In the genomic region with DNA sequence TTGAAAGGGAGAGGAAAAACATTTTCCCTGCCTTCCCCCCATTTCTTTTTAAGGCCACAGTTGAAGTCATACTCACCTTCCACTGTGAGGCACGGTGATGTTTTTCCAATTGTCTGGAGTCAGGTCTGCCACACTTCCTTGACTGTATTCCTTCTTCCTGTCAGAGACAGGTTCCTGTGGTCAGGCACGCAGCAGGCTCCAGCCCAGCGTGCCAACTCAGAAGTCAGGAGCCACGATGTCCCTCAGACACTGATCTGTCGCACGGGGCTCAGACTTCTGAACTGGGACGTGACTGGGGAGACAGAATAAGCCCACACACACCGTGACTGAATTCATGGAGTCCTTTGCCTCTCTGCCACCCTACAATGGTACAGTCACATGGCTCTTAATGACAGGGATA, we compare ENCODE assay signal across 1 cellular context.
TF ChIP-seq lines count a peak whose summit lies in the region.

No MANE protein-coding gene starts in this region.

TF ChIP-seq in GM23338, 12 proteins besides CTCF, POLR2A, EP300 and RAD21 (continued from another document):
- TF ChIP-seq, protein P1, sequence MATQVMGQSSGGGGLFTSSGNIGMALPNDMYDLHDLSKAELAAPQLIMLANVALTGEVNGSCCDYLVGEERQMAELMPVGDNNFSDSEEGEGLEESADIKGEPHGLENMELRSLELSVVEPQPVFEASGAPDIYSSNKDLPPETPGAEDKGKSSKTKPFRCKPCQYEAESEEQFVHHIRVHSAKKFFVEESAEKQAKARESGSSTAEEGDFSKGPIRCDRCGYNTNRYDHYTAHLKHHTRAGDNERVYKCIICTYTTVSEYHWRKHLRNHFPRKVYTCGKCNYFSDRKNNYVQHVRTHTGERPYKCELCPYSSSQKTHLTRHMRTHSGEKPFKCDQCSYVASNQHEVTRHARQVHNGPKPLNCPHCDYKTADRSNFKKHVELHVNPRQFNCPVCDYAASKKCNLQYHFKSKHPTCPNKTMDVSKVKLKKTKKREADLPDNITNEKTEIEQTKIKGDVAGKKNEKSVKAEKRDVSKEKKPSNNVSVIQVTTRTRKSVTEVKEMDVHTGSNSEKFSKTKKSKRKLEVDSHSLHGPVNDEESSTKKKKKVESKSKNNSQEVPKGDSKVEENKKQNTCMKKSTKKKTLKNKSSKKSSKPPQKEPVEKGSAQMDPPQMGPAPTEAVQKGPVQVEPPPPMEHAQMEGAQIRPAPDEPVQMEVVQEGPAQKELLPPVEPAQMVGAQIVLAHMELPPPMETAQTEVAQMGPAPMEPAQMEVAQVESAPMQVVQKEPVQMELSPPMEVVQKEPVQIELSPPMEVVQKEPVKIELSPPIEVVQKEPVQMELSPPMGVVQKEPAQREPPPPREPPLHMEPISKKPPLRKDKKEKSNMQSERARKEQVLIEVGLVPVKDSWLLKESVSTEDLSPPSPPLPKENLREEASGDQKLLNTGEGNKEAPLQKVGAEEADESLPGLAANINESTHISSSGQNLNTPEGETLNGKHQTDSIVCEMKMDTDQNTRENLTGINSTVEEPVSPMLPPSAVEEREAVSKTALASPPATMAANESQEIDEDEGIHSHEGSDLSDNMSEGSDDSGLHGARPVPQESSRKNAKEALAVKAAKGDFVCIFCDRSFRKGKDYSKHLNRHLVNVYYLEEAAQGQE (IDR thresholded peaks at IDR 0.05; ENCODE audit: unreplicated experiment) = no peak
- no peak for TF ChIP-seq POLR2AphosphoS5 (IDR thresholded peaks at IDR 0.05; ENCODE audit: low read depth)
- no peak for TF ChIP-seq NANOG (IDR thresholded peaks at IDR 0.05; ENCODE audit: borderline replicate concordance)
- TF ChIP-seq, protein P2, sequence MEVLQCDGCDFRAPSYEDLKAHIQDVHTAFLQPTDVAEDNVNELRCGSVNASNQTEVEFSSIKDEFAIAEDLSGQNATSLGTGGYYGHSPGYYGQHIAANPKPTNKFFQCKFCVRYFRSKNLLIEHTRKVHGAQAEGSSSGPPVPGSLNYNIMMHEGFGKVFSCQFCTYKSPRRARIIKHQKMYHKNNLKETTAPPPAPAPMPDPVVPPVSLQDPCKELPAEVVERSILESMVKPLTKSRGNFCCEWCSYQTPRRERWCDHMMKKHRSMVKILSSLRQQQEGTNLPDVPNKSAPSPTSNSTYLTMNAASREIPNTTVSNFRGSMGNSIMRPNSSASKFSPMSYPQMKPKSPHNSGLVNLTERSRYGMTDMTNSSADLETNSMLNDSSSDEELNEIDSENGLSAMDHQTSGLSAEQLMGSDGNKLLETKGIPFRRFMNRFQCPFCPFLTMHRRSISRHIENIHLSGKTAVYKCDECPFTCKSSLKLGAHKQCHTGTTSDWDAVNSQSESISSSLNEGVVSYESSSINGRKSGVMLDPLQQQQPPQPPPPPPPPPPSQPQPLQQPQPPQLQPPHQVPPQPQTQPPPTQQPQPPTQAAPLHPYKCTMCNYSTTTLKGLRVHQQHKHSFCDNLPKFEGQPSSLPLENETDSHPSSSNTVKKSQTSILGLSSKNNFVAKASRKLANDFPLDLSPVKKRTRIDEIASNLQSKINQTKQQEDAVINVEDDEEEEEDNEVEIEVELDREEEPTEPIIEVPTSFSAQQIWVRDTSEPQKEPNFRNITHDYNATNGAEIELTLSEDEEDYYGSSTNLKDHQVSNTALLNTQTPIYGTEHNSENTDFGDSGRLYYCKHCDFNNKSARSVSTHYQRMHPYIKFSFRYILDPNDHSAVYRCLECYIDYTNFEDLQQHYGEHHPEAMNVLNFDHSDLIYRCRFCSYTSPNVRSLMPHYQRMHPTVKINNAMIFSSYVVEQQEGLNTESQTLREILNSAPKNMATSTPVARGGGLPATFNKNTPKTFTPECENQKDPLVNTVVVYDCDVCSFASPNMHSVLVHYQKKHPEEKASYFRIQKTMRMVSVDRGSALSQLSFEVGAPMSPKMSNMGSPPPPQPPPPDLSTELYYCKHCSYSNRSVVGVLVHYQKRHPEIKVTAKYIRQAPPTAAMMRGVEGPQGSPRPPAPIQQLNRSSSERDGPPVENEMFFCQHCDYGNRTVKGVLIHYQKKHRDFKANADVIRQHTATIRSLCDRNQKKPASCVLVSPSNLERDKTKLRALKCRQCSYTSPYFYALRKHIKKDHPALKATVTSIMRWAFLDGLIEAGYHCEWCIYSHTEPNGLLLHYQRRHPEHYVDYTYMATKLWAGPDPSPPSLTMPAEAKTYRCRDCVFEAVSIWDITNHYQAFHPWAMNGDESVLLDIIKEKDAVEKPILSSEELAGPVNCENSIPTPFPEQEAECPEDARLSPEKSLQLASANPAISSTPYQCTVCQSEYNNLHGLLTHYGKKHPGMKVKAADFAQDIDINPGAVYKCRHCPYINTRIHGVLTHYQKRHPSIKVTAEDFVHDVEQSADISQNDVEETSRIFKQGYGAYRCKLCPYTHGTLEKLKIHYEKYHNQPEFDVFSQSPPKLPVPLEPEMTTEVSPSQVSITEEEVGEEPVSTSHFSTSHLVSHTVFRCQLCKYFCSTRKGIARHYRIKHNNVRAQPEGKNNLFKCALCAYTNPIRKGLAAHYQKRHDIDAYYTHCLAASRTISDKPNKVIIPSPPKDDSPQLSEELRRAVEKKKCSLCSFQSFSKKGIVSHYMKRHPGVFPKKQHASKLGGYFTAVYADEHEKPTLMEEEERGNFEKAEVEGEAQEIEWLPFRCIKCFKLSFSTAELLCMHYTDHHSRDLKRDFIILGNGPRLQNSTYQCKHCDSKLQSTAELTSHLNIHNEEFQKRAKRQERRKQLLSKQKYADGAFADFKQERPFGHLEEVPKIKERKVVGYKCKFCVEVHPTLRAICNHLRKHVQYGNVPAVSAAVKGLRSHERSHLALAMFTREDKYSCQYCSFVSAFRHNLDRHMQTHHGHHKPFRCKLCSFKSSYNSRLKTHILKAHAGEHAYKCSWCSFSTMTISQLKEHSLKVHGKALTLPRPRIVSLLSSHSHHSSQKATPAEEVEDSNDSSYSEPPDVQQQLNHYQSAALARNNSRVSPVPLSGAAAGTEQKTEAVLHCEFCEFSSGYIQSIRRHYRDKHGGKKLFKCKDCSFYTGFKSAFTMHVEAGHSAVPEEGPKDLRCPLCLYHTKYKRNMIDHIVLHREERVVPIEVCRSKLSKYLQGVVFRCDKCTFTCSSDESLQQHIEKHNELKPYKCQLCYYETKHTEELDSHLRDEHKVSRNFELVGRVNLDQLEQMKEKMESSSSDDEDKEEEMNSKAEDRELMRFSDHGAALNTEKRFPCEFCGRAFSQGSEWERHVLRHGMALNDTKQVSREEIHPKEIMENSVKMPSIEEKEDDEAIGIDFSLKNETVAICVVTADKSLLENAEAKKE (CRISPR knock-in tag; IDR thresholded peaks at IDR 0.05) = no peak
- no peak for TF ChIP-seq EZH2phosphoT487 (IDR thresholded peaks at IDR 0.05; ENCODE audit: unreplicated experiment)
- no peak for TF ChIP-seq ZNF331 (CRISPR knock-in tag; IDR thresholded peaks at IDR 0.05; ENCODE audit: low read depth)
- TF ChIP-seq JUNB (IDR thresholded peaks at IDR 0.05; ENCODE audit: unreplicated experiment) = no peak
- TF ChIP-seq STAT1 (IDR thresholded peaks at IDR 0.05; ENCODE audit: unreplicated experiment) = no peak
- TF ChIP-seq, protein P3, sequence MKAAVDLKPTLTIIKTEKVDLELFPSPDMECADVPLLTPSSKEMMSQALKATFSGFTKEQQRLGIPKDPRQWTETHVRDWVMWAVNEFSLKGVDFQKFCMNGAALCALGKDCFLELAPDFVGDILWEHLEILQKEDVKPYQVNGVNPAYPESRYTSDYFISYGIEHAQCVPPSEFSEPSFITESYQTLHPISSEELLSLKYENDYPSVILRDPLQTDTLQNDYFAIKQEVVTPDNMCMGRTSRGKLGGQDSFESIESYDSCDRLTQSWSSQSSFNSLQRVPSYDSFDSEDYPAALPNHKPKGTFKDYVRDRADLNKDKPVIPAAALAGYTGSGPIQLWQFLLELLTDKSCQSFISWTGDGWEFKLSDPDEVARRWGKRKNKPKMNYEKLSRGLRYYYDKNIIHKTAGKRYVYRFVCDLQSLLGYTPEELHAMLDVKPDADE (IDR thresholded peaks at IDR 0.05) = no peak
